In the genomic region with DNA sequence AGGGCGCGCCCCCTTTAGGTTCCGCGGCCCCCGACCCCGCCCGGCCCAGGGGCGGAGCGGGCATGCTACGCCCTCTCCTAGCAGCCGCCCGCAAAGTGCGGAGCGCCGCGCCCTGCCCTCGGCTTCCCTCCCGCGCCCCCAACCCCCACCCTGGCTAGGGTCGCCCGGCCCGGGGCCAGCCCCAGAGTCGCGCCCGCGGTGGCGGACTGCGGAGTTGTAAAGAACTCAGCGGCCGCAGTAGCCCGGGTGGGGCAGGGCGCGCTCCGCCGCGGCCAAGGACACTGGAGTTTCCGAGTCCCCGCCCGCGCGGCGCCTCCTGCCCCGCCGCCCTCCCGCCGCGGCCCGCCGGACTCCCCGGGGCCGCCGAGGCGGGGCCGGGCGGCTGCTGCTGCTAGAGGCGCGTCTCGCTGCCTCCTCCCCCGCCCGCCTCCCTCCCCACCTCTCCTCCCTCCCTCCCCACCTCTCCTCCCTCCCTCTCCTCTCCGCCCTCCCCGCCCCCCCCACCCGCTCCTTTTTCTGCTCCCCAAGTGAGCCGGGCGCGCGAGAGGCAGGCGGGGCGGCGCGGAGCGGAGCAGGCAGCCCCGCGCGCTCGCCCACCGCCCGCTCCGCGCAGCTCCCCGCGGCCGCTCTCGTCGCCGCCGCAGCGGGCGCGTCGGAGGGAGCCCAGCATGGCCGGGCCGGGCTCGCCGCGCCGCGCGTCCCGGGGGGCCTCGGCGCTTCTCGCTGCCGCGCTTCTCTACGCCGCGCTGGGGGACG, we compare ENCODE assay signal across 8 cellular contexts. TPM values are rescaled to one million over a fixed set of nuclear protein-coding genes. Genes with fewer than 3 reads are reported as not detected.
A peak's percentile ranks its signal among the peaks of the same experiment; 100 is the strongest.
DNase-seq lines count a peak whose midpoint lies in the region; ATAC-seq and TF ChIP-seq lines count a peak whose summit lies in the region.

A gene (plus strand): TSS at position 507 of the 756 bp plus-strand sequence.

- H3K27me3 ChIP-seq in Panc1 (ENCODE audit: control insufficient read depth, insufficient read depth, low read length) (peaks cover 21% of the 10 kb centered on the region), foreskin keratinocyte (peaks cover 84% of the 10 kb centered on the region)

- DNase-seq in NCI-H1436 (lab: John Stamatoyannopoulos, UW) (peak; percentile 51), NCI-H1436 treated with DMSO at 0.1 percent for 48 hours (lab: John Stamatoyannopoulos, UW) (no peak), Panc1 (ENCODE audit: low read depth, low spot score) (no peak), foreskin keratinocyte (no peak), osteocyte (ENCODE audit: extremely low spot score, unreplicated experiment) (peak; percentile 83), COLO829 (ENCODE audit: low spot score) (no peak)

- H3K4me1 Mint-ChIP-seq in osteocyte (ENCODE audit: unreplicated experiment): peaks cover 10% of the 10 kb centered on the region

- no peaks in the 10 kb centered on the region for H3K36me3 Mint-ChIP-seq in osteocyte (ENCODE audit: unreplicated experiment)

- no peaks in the 10 kb centered on the region for H3K9me3 Mint-ChIP-seq in osteocyte (ENCODE audit: unreplicated experiment)

- no peak within 1 kb of the TSS for H3K27ac Mint-ChIP-seq in osteocyte (ENCODE audit: unreplicated experiment)

- TF ChIP-seq CTCF in Panc1 (IDR thresholded peaks at IDR 0.05) (no peak), foreskin keratinocyte (conservative IDR thresholded peaks at IDR 0.05) (no peak), osteocyte (IDR thresholded peaks at IDR 0.05) (no peak)

- ATAC-seq in Panc1 (peak; percentile 61), foreskin keratinocyte (peak; percentile 44), GM18867 (IDR thresholded peaks at IDR 0.05; ENCODE audit: unreplicated experiment) (no peak), HG03095 (IDR thresholded peaks at IDR 0.05; ENCODE audit: unreplicated experiment) (no peak)

- peaks cover 52% of the 10 kb centered on the region for H3K27me3 Mint-ChIP-seq in osteocyte (ENCODE audit: unreplicated experiment)

- in situ Hi-C loops in Panc1 (cut with HindIII; ENCODE audit: low pct_unique_long_range_greater_than_20kb, low sequenced_read_pairs): no loop called here

- H3K4me3 ChIP-seq in Panc1 (ENCODE audit: low read depth in 2 of 2, low read length in 2 of 2): peak within 1 kb of the TSS in 1 of 2 experiments; percentile 15; a peak in 2 of 4 replicates

- H3K4me1 ChIP-seq in Panc1 (ENCODE audit: control insufficient read depth, insufficient read depth, low read length) (0 out of 2 replicates have a peak, but pooled peaks cover 2% of the 10 kb centered on the region), foreskin keratinocyte (no peaks in the 10 kb centered on the region)

- no TSS peak for BruUV-seq in Panc1 (replicated peaks; lab: Mats Ljungman, UMichigan)

- peak within 1 kb of the TSS; percentile 71 for H3K4me3 Mint-ChIP-seq in osteocyte (ENCODE audit: unreplicated experiment)

- H3K36me3 ChIP-seq in Panc1 (ENCODE audit: control insufficient read depth, insufficient read depth, low read length): no peaks in the 10 kb centered on the region

- intact Hi-C loops in Panc1 (cut with micrococcal nuclease; ENCODE audit: unreplicated experiment): loop anchor here (10.0 kb wide), 1 partner anchor 167 kb away; no protein-coding TSS in a partner anchor

- H3K9me3 ChIP-seq in Panc1 (ENCODE audit: control insufficient read depth, insufficient read depth, low read depth, low read length): no peaks in the 10 kb centered on the region

- no peak within 1 kb of the TSS for H3K27ac ChIP-seq in Panc1 (ENCODE audit: low read length)
- no peak within 1 kb of the TSS for H3K27ac ChIP-seq in foreskin keratinocyte

- POLR2A ChIA-PET in Panc1 (lab: Charles Lee): no interaction called here

- CTCF ChIA-PET in Panc1 (lab: Charles Lee): interaction anchor here (0.7 kb wide), 1 partner anchor 71 kb away, joined by 8 read pairs; no protein-coding TSS in a partner anchor

RNA-seq across cellular contexts. Expression of the gene that starts here (rescaled TPM):
- total RNA-seq in Panc1 (2021; ENCODE audit: unreplicated experiment) (0.41 TPM), foreskin keratinocyte (0.71 TPM in 1 of 2 replicates, not detected in the other), osteocyte (0.18 and 0.46 TPM in 2 replicates)
- not detected for polyA plus RNA-seq in Panc1 (2012; ENCODE audit: insufficient read length)
- polyA plus RNA-seq in foreskin keratinocyte: 0.04 and 0.62 TPM in 2 replicates

Comparison
In these comparisons a context has a peak if more than half of its experiments do, and no peak if none do; other contexts are left out.
1. Peak in ATAC-seq in Panc1; RNA of the gene not detected or under 1 TPM.
2. Peak in ATAC-seq in foreskin keratinocyte; RNA of the gene not detected or under 1 TPM.
3. Peak in DNase-seq in osteocyte; RNA of the gene not detected or under 1 TPM.